In genomic region chr6:21342496-21342895, GRCh38 we compare ENCODE assay signal across 13 cellular contexts.
"Had no signal": no experiment of that assay in that cellular context is flagged by ENCODE, and none has a peak within 500 bp of the region (broad histone marks: within the 10 kb centered on the region; RNA-seq: fewer than 3 reads in every experiment).

No MANE protein-coding gene starts in this region.

- H3K4me2 ChIP-seq: hepatocyte had no signal

- H3K79me2 ChIP-seq: hepatocyte had no signal

- H3K4me1 ChIP-seq: gastroesophageal sphincter, prostate gland had no signal

- H3K36me3 ChIP-seq: gastroesophageal sphincter, prostate gland had no signal

- H3K4me3 ChIP-seq: gastroesophageal sphincter, hepatocyte, prostate gland had no signal

- H2AFZ ChIP-seq: hepatocyte had no signal

- ATAC-seq: gastroesophageal sphincter; natural killer cell treated with Interleukin-12 subunit alpha and Interleukin-12 subunit beta and Interleukin-15 and Interleukin-18, amount 100 ng/mL, for 72 hours; stimulated activated naive CD8-positive, alpha-beta T cell treated with anti-CD3 and anti-CD28 coated beads, Interleukin-15, Interleukin-2, amounts not matched to agents 100 U/mL and 50 U/mL, for 24 hours had no signal

- H3K9me3 ChIP-seq: gastroesophageal sphincter, prostate gland had no signal

- DNase-seq: activated CD4-positive, alpha-beta memory T cell treated with anti-CD3 and anti-CD28 coated beads, Interleukin-2, amount 10 ng/mL, durations not matched to agents 7 days and 5 days; activated T-cell treated with anti-CD3 and anti-CD28 coated beads, Interleukin-2, amount 50 U/mL, for 48 hours; kidney glomerular epithelial cell; occipital lobe; stimulated activated CD4-positive, alpha-beta T cell treated with anti-CD3 and anti-CD28 coated beads, Interleukin-4, amount 100 ng/mL, for 1 hour; stimulated activated CD8-positive, alpha-beta memory T cell treated with anti-CD3 and anti-CD28 coated beads, Interleukin-4, amount 100 ng/mL, for 48 hours; stimulated activated naive CD8-positive, alpha-beta T cell treated with anti-CD3 and anti-CD28 coated beads, Interleukin-15, Interleukin-2, amounts not matched to agents 100 U/mL and 50 U/mL, for 24 hours; T-helper 9 cell had no signal

- H3K27me3 ChIP-seq: gastroesophageal sphincter, hepatocyte had no signal

- H3K27ac ChIP-seq: gastroesophageal sphincter, hepatocyte, prostate gland, VCaP had no signal
